In genomic region chr11:83910135-83910534, GRCh38 we compare ENCODE assay signal across 19 cellular contexts.
DNase-seq lines count a peak whose midpoint lies in the region; ATAC-seq, FAIRE-seq and TF ChIP-seq lines count a peak whose summit lies in the region.
"Had no signal": no experiment of that assay in that cellular context is flagged by ENCODE, and none has a peak within 500 bp of the region (broad histone marks: within the 10 kb centered on the region; RNA-seq: fewer than 3 reads in every experiment).

No MANE protein-coding gene starts in this region.

- no peaks in the 10 kb centered on the region for H3K36me3 Mint-ChIP-seq in nephron progenitor cell (ENCODE audit: low read depth)
- H3K36me3 Mint-ChIP-seq in stimulated activated memory B cell treated with anti-CD40 and anti-IgM and Interleukin-4, amounts not matched to agents 10 μg/mL and 1 μg/mL and 100 μg/mL, for 72 hours, result no peaks in the 10 kb centered on the region
- no peaks in the 10 kb centered on the region for H3K36me3 Mint-ChIP-seq in natural killer cell
- H3K36me3 Mint-ChIP-seq: CD4-positive, CD25-positive, alpha-beta regulatory T cell; CD8-positive, alpha-beta memory T cell; IgD-negative memory B cell had no signal

- no peak for TF ChIP-seq POLR2A in HepG2 (IDR thresholded peaks at IDR 0.05; ENCODE audit: insufficient read depth in 1 of 2, low read depth in 2 of 2, low read length in 2 of 2)

- DNase-seq in HepG2 (ENCODE audit: low spot score), result no peak
- peak; percentile 58 for DNase-seq in left kidney (ENCODE audit: low read depth, low spot score)
- no peak for DNase-seq in nephron progenitor cell
- DNase-seq in D721Med (ENCODE audit: insufficient read length, low spot score), result no peak
- DNase-seq in natural killer cell, result no peak
- DNase-seq: 8988T; CD4-positive, CD25-positive, alpha-beta regulatory T cell; CD8-positive, alpha-beta memory T cell; COR-L47; DMS79 treated with DMSO at 0.1 percent for 48 hours; GF-D8; GOT3; H7; KBM-7 had no signal

- POLR2A ChIA-PET in HepG2 (lab: Yijun Ruan, JAX), result no interaction called here

- no peak overlapping the region for H3K4me2 ChIP-seq in HepG2 (ENCODE audit: low read depth, low read length)
- H3K4me2 ChIP-seq: BLaER1 had no signal

- peak in 1 of 2 donors; percentile 40 for TF ChIP-seq RAD21 in liver (IDR thresholded peaks at IDR 0.05)
- no peak for TF ChIP-seq RAD21 in HepG2 (CRISPR knock-in tag; IDR thresholded peaks at IDR 0.05)

- H3K36me3 ChIP-seq in liver (ENCODE audit: control insufficient read depth in 4 of 4, insufficient read depth in 3 of 4, low read depth in 1 of 4, low read length in 3 of 4) (no peaks in the 10 kb centered on the region), HepG2 (replicated peaks in 1 of 2; ENCODE audit: control insufficient read depth in 1 of 2, insufficient read depth in 2 of 2, low read length in 2 of 2) (no peaks in the 10 kb centered on the region)
- H3K36me3 ChIP-seq: BLaER1 had no signal

- BruUV-seq in HepG2 (replicated peaks; lab: Mats Ljungman, UMichigan), result no TSS peak

- CTCF ChIA-PET in HepG2 (lab: Yijun Ruan, JAX; ENCODE audit: low intra/inter-chr PET ratio, low total read pairs), result no interaction called here

- FAIRE-seq in HepG2 (lab: Jason Lieb, UNC) (no peak), D721Med (lab: Jason Lieb, UNC) (no peak)
- FAIRE-seq: HTR-8/SVneo had no signal

- 34% methylated on average over 3 of the region's 3 CpGs for WGBS in liver
- 1% methylated on average over 3 of the region's 3 CpGs for WGBS in HepG2 (ENCODE audit: low lambda C conversion rate)

- no peak for TF ChIP-seq EP300 in HepG2 (IDR thresholded peaks at IDR 0.05; ENCODE audit: low read depth in 2 of 2, low read length in 2 of 2)
- no peak for TF ChIP-seq EP300 in HepG2 (CRISPR knock-in tag; IDR thresholded peaks at IDR 0.05; ENCODE audit: borderline replicate concordance)

- H3K27ac Mint-ChIP-seq in nephron progenitor cell (peak overlapping the region; percentile 20), natural killer cell (no peak overlapping the region)
- H3K27ac Mint-ChIP-seq in stimulated activated memory B cell treated with anti-CD40 and anti-IgM and Interleukin-4, amounts not matched to agents 10 μg/mL and 1 μg/mL and 100 μg/mL, for 72 hours, result no peak overlapping the region
- H3K27ac Mint-ChIP-seq: CD4-positive, CD25-positive, alpha-beta regulatory T cell; CD8-positive, alpha-beta memory T cell; IgD-negative memory B cell had no signal

- no peak overlapping the region for H3K9ac ChIP-seq in liver (ENCODE audit: low read depth in 1 of 2, low read length in 2 of 2)
- no peak overlapping the region for H3K9ac ChIP-seq in HepG2 (ENCODE audit: insufficient read depth, low read depth, low read length)
- H3K9ac ChIP-seq: BLaER1 had no signal

- H3K9me3 ChIP-seq in liver (ENCODE audit: control insufficient read depth in 4 of 4, low read length in 3 of 4) (no peaks in the 10 kb centered on the region), HepG2 (ENCODE audit: low read length) (no peaks in the 10 kb centered on the region)
- H3K9me3 ChIP-seq: BLaER1 had no signal

- H3K4me1 Mint-ChIP-seq in nephron progenitor cell, result peaks cover 11% of the 10 kb centered on the region
- H3K4me1 Mint-ChIP-seq in stimulated activated memory B cell treated with anti-CD40 and anti-IgM and Interleukin-4, amounts not matched to agents 10 μg/mL and 1 μg/mL and 100 μg/mL, for 72 hours, result no peaks in the 10 kb centered on the region
- no peaks in the 10 kb centered on the region for H3K4me1 Mint-ChIP-seq in natural killer cell
- H3K4me1 Mint-ChIP-seq: CD4-positive, CD25-positive, alpha-beta regulatory T cell; CD8-positive, alpha-beta memory T cell; IgD-negative memory B cell had no signal

- no peaks in the 10 kb centered on the region for H3K79me2 ChIP-seq in HepG2 (ENCODE audit: insufficient read depth, low read length)

- H2AFZ ChIP-seq in HepG2 (ENCODE audit: low read length), result no peak overlapping the region

- H3K4me3 Mint-ChIP-seq in nephron progenitor cell, result no peak overlapping the region
- H3K4me3 Mint-ChIP-seq in stimulated activated memory B cell treated with anti-CD40 and anti-IgM and Interleukin-4, amounts not matched to agents 10 μg/mL and 1 μg/mL and 100 μg/mL, for 72 hours, result no peak overlapping the region
- H3K4me3 Mint-ChIP-seq in natural killer cell, result no peak overlapping the region
- H3K4me3 Mint-ChIP-seq: CD4-positive, CD25-positive, alpha-beta regulatory T cell; CD8-positive, alpha-beta memory T cell; IgD-negative memory B cell had no signal

- peaks cover 3% of the 10 kb centered on the region for H3K27me3 Mint-ChIP-seq in nephron progenitor cell (ENCODE audit: low read depth, poor library complexity)
- no peaks in the 10 kb centered on the region for H3K27me3 Mint-ChIP-seq in stimulated activated memory B cell treated with anti-CD40 and anti-IgM and Interleukin-4, amounts not matched to agents 10 μg/mL and 1 μg/mL and 100 μg/mL, for 72 hours
- H3K27me3 Mint-ChIP-seq in natural killer cell (ENCODE audit: low read depth in 2 of 2), result no peaks in the 10 kb centered on the region
- H3K27me3 Mint-ChIP-seq: CD4-positive, CD25-positive, alpha-beta regulatory T cell; CD8-positive, alpha-beta memory T cell had no signal

- no peaks in the 10 kb centered on the region for H4K20me1 ChIP-seq in HepG2 (ENCODE audit: insufficient read depth, low read length)
- H4K20me1 ChIP-seq: BLaER1 had no signal

- TF ChIP-seq CTCF in liver (IDR thresholded peaks at IDR 0.05; ENCODE audit: low read depth, low read length, missing input control), result no peak
- TF ChIP-seq CTCF in HepG2 (CRISPR knock-in tag; IDR thresholded peaks at IDR 0.05), result no peak
- TF ChIP-seq CTCF in nephron progenitor cell (IDR thresholded peaks at IDR 0.05), result no peak
- TF ChIP-seq CTCF in D721Med (IDR thresholded peaks at IDR 0.05; ENCODE audit: insufficient read depth, missing control alignments), result no peak
- no peak for TF ChIP-seq CTCF in natural killer cell (IDR thresholded peaks at IDR 0.05)

- H3K27me3 ChIP-seq in liver (ENCODE audit: control insufficient read depth in 4 of 4, insufficient read depth in 4 of 4, low read length in 3 of 4) (no peaks in the 10 kb centered on the region), HepG2 (ENCODE audit: control insufficient read depth in 1 of 2, insufficient read depth in 2 of 2, low read length in 2 of 2) (no peaks in the 10 kb centered on the region)
- H3K27me3 ChIP-seq: BLaER1 had no signal

- H3K9me3 Mint-ChIP-seq in nephron progenitor cell (no peaks in the 10 kb centered on the region), natural killer cell (peaks cover 6 to 10% of the 10 kb centered on the region in 2 donors)
- no peaks in the 10 kb centered on the region for H3K9me3 Mint-ChIP-seq in stimulated activated memory B cell treated with anti-CD40 and anti-IgM and Interleukin-4, amounts not matched to agents 10 μg/mL and 1 μg/mL and 100 μg/mL, for 72 hours

- H3K4me3 ChIP-seq in liver (ENCODE audit: low read depth in 1 of 3, low read length in 3 of 3) (no peak overlapping the region), HepG2 (replicated peaks in 1 of 3; ENCODE audit: insufficient read depth in 1 of 3, low read depth in 2 of 3, low read length in 3 of 3) (no peak overlapping the region)
- H3K4me3 ChIP-seq: BLaER1 had no signal

- ATAC-seq in HepG2, result no peak
- ATAC-seq in stimulated activated memory B cell treated with anti-CD40 and anti-IgM and Interleukin-4, amounts not matched to agents 10 μg/mL and 1 μg/mL and 100 μg/mL, for 72 hours, result no peak
- ATAC-seq in natural killer cell, result no peak

- peaks cover 5 to 39% (median 31%) of the 10 kb centered on the region in 4 donors for H3K4me1 ChIP-seq in liver (ENCODE audit: control insufficient read depth in 4 of 4, insufficient read depth in 4 of 4, low read length in 3 of 4)
- H3K4me1 ChIP-seq in HepG2 (ENCODE audit: insufficient read depth, low read length), result peaks cover 8% of the 10 kb centered on the region
- H3K4me1 ChIP-seq: BLaER1 had no signal

- H3K27ac ChIP-seq in liver (ENCODE audit: low read depth in 1 of 2, low read length in 2 of 2) (peak overlapping the region; percentile 20 to 74), HepG2 (ENCODE audit: extremely low read length, insufficient read depth, low read length) (no peak overlapping the region)
- H3K27ac ChIP-seq: BLaER1 had no signal

- intact Hi-C loops in HepG2 (cut with micrococcal nuclease; ENCODE audit: unreplicated experiment) (no loop called here), natural killer cell (cut with micrococcal nuclease) (no loop called here)

- in situ Hi-C loops in HepG2 (cut with HindIII; ENCODE audit: extremely low pct_ligation_motif_present, low pct_unique_long_range_greater_than_20kb), result no loop called here

TF ChIP-seq in liver, 16 proteins besides CTCF, POLR2A, EP300 and RAD21 (continues in another document):
- TF ChIP-seq YY1 (IDR thresholded peaks at IDR 0.05), result peak; percentile 48
- TF ChIP-seq EGR1 (IDR thresholded peaks at IDR 0.05; ENCODE audit: low read depth in 2 of 2), result no peak

TF ChIP-seq in HepG2, 621 proteins besides CTCF, POLR2A, EP300 and RAD21 (continues in another document):
- TF ChIP-seq ZNF7 (CRISPR knock-in tag; IDR thresholded peaks at IDR 0.05), result no peak
- TF ChIP-seq SAP130 (CRISPR knock-in tag; IDR thresholded peaks at IDR 0.05; ENCODE audit: low read depth), result no peak
- TF ChIP-seq HES4 (CRISPR knock-in tag; IDR thresholded peaks at IDR 0.05; ENCODE audit: borderline replicate concordance), result no peak
- no peak for TF ChIP-seq TSC22D2 (CRISPR knock-in tag; IDR thresholded peaks at IDR 0.05; ENCODE audit: borderline replicate concordance)
- TF ChIP-seq MEIS1 (CRISPR knock-in tag; IDR thresholded peaks at IDR 0.05; ENCODE audit: borderline replicate concordance), result no peak
- TF ChIP-seq SOX5 (CRISPR knock-in tag; IDR thresholded peaks at IDR 0.05; ENCODE audit: borderline replicate concordance), result no peak
- TF ChIP-seq JUND (CRISPR knock-in tag; IDR thresholded peaks at IDR 0.05), result no peak
- no peak for TF ChIP-seq EHMT2 (IDR thresholded peaks at IDR 0.05; ENCODE audit: borderline replicate concordance, low read depth, low read length)
- TF ChIP-seq ZNF501 (CRISPR knock-in tag; IDR thresholded peaks at IDR 0.05), result no peak
- TF ChIP-seq MAFF (IDR thresholded peaks at IDR 0.05; ENCODE audit: low read depth, low read length), result no peak
- TF ChIP-seq ZNF670 (CRISPR knock-in tag; IDR thresholded peaks at IDR 0.05; ENCODE audit: borderline replicate concordance), result no peak
- no peak for TF ChIP-seq ZNF773 (CRISPR knock-in tag; IDR thresholded peaks at IDR 0.05; ENCODE audit: borderline replicate concordance)
- TF ChIP-seq CEBPG (CRISPR knock-in tag; IDR thresholded peaks at IDR 0.05), result no peak
- TF ChIP-seq THAP11 (CRISPR knock-in tag; IDR thresholded peaks at IDR 0.05), result no peak
